In genomic region chr1:24415334-24415909, GRCh38 we compare ENCODE assay signal across 8 cellular contexts. TPM values are rescaled to one million over a fixed set of nuclear protein-coding genes. Genes with fewer than 3 reads are reported as not detected.
DNase-seq lines count a peak whose midpoint lies in the region; ATAC-seq and TF ChIP-seq lines count a peak whose summit lies in the region.

NIPAL3 (plus strand) TSS chr1:24415802; CDS start chr1:24419548, 3,746 bp downstream.

- no peaks in the 10 kb centered on the region for H4K20me1 ChIP-seq in SK-N-SH (ENCODE audit: insufficient read depth)

- ATAC-seq in HG02571 (IDR thresholded peaks at IDR 0.05; ENCODE audit: unreplicated experiment) = peak; percentile 95

- no peaks in the 10 kb centered on the region for H3K9me2 ChIP-seq in SK-N-SH

- no peaks in the 10 kb centered on the region for H3K27me3 ChIP-seq in SK-N-SH (ENCODE audit: insufficient read depth)

- peak; percentile 98 for DNase-seq in NB4 (ENCODE audit: low read depth)
- peak; percentile 91 for DNase-seq in SK-N-SH
- DNase-seq in activated naive CD4-positive, alpha-beta T cell treated with anti-CD3 and anti-CD28 coated beads, Interleukin-2, amount 50 U/mL, for 16 hours = peak; percentile 99
- DNase-seq in globus pallidus (ENCODE audit: low spot score) = peak; percentile 98
- peak; percentile 97 for DNase-seq in occipital lobe (lab: John Stamatoyannopoulos, UW)

- peak within 1 kb of the TSS; percentile 91 for H3K4me2 ChIP-seq in SK-N-SH

- H2AFZ ChIP-seq in SK-N-SH (ENCODE audit: low read depth) = peak within 1 kb of the TSS; percentile 87

- H3K27ac ChIP-seq in SK-N-SH (ENCODE audit: low read depth in 2 of 2, low read length in 1 of 2) (peak within 1 kb of the TSS in 1 of 2 experiments; percentile 82; a peak in 3 of 4 replicates), temporal lobe (ENCODE audit: low read depth, low read length) (peak within 1 kb of the TSS; percentile 77)

- H3K9ac ChIP-seq in SK-N-SH = peak within 1 kb of the TSS; percentile 64

- H3K9me3 ChIP-seq in SK-N-SH = no peaks in the 10 kb centered on the region

- peak; percentile 58 for TF ChIP-seq RAD21 in SK-N-SH (IDR thresholded peaks at IDR 0.05; ENCODE audit: low read length)

- 18% methylated on average over 19 of the region's 28 CpGs for WGBS in SK-N-SH (ENCODE audit: low lambda C conversion rate)

- CTCF ChIA-PET in SK-N-SH (lab: Yijun Ruan, JAX) = interaction anchor here (0.6 to 2.9 kb wide), 48 partner anchors 8 to 482 kb away, joined by 3 to 24 read pairs (median 4); no protein-coding TSS in a partner anchor

- TF ChIP-seq EP300 in SK-N-SH (IDR thresholded peaks at IDR 0.05; ENCODE audit: borderline replicate concordance in 1 of 2, low read depth in 1 of 2, low read length in 1 of 2) = no peak

- H3K4me3 ChIP-seq in GM08714 (ENCODE audit: low read length) (peak within 1 kb of the TSS; percentile 75), NB4 (ENCODE audit: low read depth, low read length) (peak within 1 kb of the TSS; percentile 91), SK-N-SH (ENCODE audit: low read depth in 2 of 2, low read length in 1 of 2) (peak within 1 kb of the TSS; percentile 66 to 91)

- TF ChIP-seq CTCF in NB4 (IDR thresholded peaks at IDR 0.05; ENCODE audit: low read depth, low read length) = peak; percentile 56
- TF ChIP-seq CTCF in SK-N-SH (IDR thresholded peaks at IDR 0.05) = peak; percentile 66

- H3K79me2 ChIP-seq in SK-N-SH (ENCODE audit: insufficient read depth) = peaks cover 45% of the 10 kb centered on the region; the same call in 1 of the 2 replicates

- H3K36me3 ChIP-seq in SK-N-SH (replicated peaks in 1 of 2; ENCODE audit: control insufficient read depth in 1 of 2, insufficient read depth in 2 of 2, low read length in 1 of 2) = no peaks in the 10 kb centered on the region

- H3K4me1 ChIP-seq in SK-N-SH (ENCODE audit: control insufficient read depth in 1 of 2, insufficient read depth in 2 of 2, low read depth in 1 of 2, low read length in 1 of 2) = peaks cover 17 to 39% of the 10 kb centered on the region in 2 experiments

- POLR2A ChIA-PET in SK-N-SH (lab: Yijun Ruan, JAX) = interaction anchor here (0.6 kb wide), 1 partner anchor 99 kb away, joined by 3 read pairs; no protein-coding TSS in a partner anchor

- no peak for TF ChIP-seq POLR2A in NB4 (IDR thresholded peaks at IDR 0.05; ENCODE audit: extremely low read depth, insufficient read length)

- H3F3A ChIP-seq in SK-N-SH (replicated peaks; ENCODE audit: insufficient read depth) = peaks cover 16% of the 10 kb centered on the region

TF ChIP-seq in SK-N-SH, 30 proteins besides CTCF, POLR2A, EP300 and RAD21 (continues in another document):
- TF ChIP-seq FOSL2 (IDR thresholded peaks at IDR 0.05; ENCODE audit: borderline replicate concordance, low read depth) (no peak), NFIC (IDR thresholded peaks at IDR 0.05; ENCODE audit: borderline replicate concordance) (peak; percentile 66), USF2 (IDR thresholded peaks at IDR 0.05; ENCODE audit: borderline replicate concordance, low read depth, low read length) (no peak), SMC3 (IDR thresholded peaks at IDR 0.05; ENCODE audit: low read depth, low read length) (peak; percentile 47), MAX (IDR thresholded peaks at IDR 0.05; ENCODE audit: low read depth) (peak; percentile 10; the same call in 1 of the 2 replicates), ELF1 (IDR thresholded peaks at IDR 0.05) (0 out of 2 replicates have a peak, but pooled peaks have one; percentile 33), POLR2AphosphoS5 (IDR thresholded peaks at IDR 0.05; ENCODE audit: low read depth, low read length) (peak; percentile 32; the same call in 1 of the 2 replicates), RXRA (IDR thresholded peaks at IDR 0.05; ENCODE audit: borderline replicate concordance, low read depth) (no peak), GATA2 (CRISPR knock-in tag; IDR thresholded peaks at IDR 0.05) (no peak), CHD2 (IDR thresholded peaks at IDR 0.05; ENCODE audit: low read length, partially characterized antibody) (peak; percentile 89), GABPA (IDR thresholded peaks at IDR 0.05; ENCODE audit: low read depth) (no peak; the same call in 1 of the 2 replicates), MXI1 (IDR thresholded peaks at IDR 0.05; ENCODE audit: low read depth, low read length) (peak; percentile 29), TAF1 (IDR thresholded peaks at IDR 0.05; ENCODE audit: borderline replicate concordance, low read depth, low read length) (no peak), TCF12 (IDR thresholded peaks at IDR 0.05) (no peak; the same call in 1 of the 2 replicates), RCOR1 (IDR thresholded peaks at IDR 0.05; ENCODE audit: low read length) (peak; percentile 29; the same call in 1 of the 2 replicates), FOXJ3 (CRISPR knock-in tag; IDR thresholded peaks at IDR 0.05) (no peak), EZH2phosphoT487 (IDR thresholded peaks at IDR 0.05; ENCODE audit: borderline replicate concordance, low read depth) (no peak), JUND (IDR thresholded peaks at IDR 0.05) (no peak), SIN3A (IDR thresholded peaks at IDR 0.05; ENCODE audit: borderline replicate concordance, low read depth, low read length) (no peak), FOXM1 (IDR thresholded peaks at IDR 0.05; ENCODE audit: low read depth) (no peak), NRF1 (IDR thresholded peaks at IDR 0.05; ENCODE audit: low read depth, low read length) (no peak), MEF2A (IDR thresholded peaks at IDR 0.05; ENCODE audit: borderline replicate concordance, low read depth) (no peak), RFX5 (IDR thresholded peaks at IDR 0.05; ENCODE audit: low read length) (no peak), TEAD4 (IDR thresholded peaks at IDR 0.05; ENCODE audit: borderline replicate concordance, insufficient read depth) (no peak)
- TF ChIP-seq, protein P1, sequence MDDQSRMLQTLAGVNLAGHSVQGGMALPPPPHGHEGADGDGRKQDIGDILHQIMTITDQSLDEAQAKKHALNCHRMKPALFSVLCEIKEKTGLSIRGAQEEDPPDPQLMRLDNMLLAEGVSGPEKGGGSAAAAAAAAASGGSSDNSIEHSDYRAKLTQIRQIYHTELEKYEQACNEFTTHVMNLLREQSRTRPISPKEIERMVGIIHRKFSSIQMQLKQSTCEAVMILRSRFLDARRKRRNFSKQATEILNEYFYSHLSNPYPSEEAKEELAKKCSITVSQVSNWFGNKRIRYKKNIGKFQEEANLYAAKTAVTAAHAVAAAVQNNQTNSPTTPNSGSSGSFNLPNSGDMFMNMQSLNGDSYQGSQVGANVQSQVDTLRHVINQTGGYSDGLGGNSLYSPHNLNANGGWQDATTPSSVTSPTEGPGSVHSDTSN (IDR thresholded peaks at IDR 0.05) = peak; percentile 100
- TF ChIP-seq, protein P2, sequence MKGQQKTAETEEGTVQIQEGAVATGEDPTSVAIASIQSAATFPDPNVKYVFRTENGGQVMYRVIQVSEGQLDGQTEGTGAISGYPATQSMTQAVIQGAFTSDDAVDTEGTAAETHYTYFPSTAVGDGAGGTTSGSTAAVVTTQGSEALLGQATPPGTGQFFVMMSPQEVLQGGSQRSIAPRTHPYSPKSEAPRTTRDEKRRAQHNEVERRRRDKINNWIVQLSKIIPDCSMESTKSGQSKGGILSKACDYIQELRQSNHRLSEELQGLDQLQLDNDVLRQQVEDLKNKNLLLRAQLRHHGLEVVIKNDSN (IDR thresholded peaks at IDR 0.05; ENCODE audit: borderline replicate concordance, low read depth) = no peak
- TF ChIP-seq, protein P3, sequence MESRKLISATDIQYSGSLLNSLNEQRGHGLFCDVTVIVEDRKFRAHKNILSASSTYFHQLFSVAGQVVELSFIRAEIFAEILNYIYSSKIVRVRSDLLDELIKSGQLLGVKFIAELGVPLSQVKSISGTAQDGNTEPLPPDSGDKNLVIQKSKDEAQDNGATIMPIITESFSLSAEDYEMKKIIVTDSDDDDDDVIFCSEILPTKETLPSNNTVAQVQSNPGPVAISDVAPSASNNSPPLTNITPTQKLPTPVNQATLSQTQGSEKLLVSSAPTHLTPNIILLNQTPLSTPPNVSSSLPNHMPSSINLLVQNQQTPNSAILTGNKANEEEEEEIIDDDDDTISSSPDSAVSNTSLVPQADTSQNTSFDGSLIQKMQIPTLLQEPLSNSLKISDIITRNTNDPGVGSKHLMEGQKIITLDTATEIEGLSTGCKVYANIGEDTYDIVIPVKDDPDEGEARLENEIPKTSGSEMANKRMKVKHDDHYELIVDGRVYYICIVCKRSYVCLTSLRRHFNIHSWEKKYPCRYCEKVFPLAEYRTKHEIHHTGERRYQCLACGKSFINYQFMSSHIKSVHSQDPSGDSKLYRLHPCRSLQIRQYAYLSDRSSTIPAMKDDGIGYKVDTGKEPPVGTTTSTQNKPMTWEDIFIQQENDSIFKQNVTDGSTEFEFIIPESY (IDR thresholded peaks at IDR 0.05; ENCODE audit: borderline replicate concordance, low read depth) = no peak
- TF ChIP-seq, protein P4, sequence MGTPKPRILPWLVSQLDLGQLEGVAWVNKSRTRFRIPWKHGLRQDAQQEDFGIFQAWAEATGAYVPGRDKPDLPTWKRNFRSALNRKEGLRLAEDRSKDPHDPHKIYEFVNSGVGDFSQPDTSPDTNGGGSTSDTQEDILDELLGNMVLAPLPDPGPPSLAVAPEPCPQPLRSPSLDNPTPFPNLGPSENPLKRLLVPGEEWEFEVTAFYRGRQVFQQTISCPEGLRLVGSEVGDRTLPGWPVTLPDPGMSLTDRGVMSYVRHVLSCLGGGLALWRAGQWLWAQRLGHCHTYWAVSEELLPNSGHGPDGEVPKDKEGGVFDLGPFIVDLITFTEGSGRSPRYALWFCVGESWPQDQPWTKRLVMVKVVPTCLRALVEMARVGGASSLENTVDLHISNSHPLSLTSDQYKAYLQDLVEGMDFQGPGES (IDR thresholded peaks at IDR 0.05; ENCODE audit: low read depth, low read length) = peak; percentile 83

RNA-seq across cellular contexts. Expression of gene NIPAL3, which starts in this region (rescaled TPM):
- 20.3 and 28.6 TPM in 2 replicates for polyA plus RNA-seq in SK-N-SH (2012; rRNA removed)
- polyA plus RNA-seq in SK-N-SH (2012; cell fraction: cytosol; rRNA removed) = 17.2 and 24.0 TPM in 2 replicates
- polyA plus RNA-seq in SK-N-SH (2012; cell fraction: nucleus; rRNA removed) = 17.4 and 17.9 TPM in 2 replicates
- 7.0 TPM for total RNA-seq in occipital lobe
- total RNA-seq in temporal lobe = 8.1 TPM
